9 cellular contexts compared by ENCODE assay signal in the genomic region with DNA sequence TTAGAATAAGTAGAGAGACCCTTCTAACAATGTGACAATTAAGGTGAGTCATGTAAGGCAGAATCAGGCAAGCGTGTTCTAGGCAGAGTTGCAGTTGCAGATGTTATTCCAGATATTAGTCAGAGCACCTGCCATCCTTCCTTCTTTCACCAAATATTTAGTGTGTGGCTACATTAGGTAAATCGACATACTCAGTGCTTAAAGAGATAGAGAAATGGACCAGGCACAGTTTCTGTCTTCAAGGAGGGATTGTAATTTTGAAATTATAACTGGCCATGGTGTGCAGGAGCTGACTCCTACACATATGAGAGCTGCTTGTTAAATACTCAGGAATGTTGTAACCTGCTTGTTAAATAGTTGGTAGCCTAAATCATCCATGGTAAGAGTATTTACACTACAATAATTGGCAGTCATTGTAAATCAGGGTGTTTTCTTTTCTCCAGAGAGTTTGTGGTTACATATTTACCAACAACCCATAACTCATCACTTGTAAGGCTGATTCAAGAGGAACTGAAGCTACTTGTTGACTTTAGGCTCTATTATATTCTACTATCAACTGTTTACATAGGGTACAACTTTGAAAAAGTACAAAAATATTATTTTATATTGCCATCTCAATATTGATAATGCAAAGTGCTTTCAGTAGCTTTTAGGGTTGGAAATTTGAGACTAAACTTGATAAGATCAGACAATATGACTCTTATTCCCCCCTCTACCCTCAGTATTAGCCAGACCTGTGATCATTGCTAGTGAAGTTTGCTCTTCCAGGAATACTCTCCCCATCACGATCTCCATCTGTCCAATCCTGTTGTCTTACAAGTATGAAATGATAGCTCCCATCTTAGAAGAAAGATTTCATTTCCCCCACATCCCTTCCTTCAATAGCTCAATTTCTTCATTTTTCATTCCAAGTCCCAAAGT.
A peak's percentile ranks its signal among the peaks of the same experiment; 100 is the strongest.
DNase-seq lines count a peak whose midpoint lies in the region; ATAC-seq and TF ChIP-seq lines count a peak whose summit lies in the region.
"Had no signal": no experiment of that assay in that cellular context is flagged by ENCODE, and none has a peak within 500 bp of the region (broad histone marks: within the 10 kb centered on the region; RNA-seq: fewer than 3 reads in every experiment).

No MANE protein-coding gene starts in this region.

- H3K27ac ChIP-seq in RWPE2 (ENCODE audit: poor library complexity, severe bottlenecking) (peak overlapping the region; percentile 43), hepatocyte (no peak overlapping the region), testis (no peak overlapping the region), ascending aorta (no peak overlapping the region)

- DNase-seq in DMS53 treated with DMSO at 0.1 percent for 48 hours (lab: John Stamatoyannopoulos, UW; ENCODE audit: unreplicated experiment) (peak; percentile 94), RWPE2 (ENCODE audit: low spot score) (no peak), hepatocyte (ENCODE audit: low spot score) (no peak), testis (no peak), NCI-H2081 (lab: John Stamatoyannopoulos, UW) (no peak), ascending aorta (ENCODE audit: low spot score in 2 of 2) (no peak)
- DNase-seq: NCI-H1105 had no signal

- 78% methylated on average over 3 of the region's 3 CpGs for WGBS in hepatocyte (ENCODE audit: low lambda C conversion rate, missing lambda C conversion rate)
- WGBS in testis, 2 donors: 80 to 85% methylated on average over 3 of the region's 3 CpGs

- no peaks in the 10 kb centered on the region for H3K79me2 ChIP-seq in hepatocyte

- no peak overlapping the region for H2AFZ ChIP-seq in hepatocyte

- no peak overlapping the region for H3K4me2 ChIP-seq in hepatocyte

- H3K4me3 ChIP-seq in RWPE2 (ENCODE audit: severe bottlenecking) (no peak overlapping the region), hepatocyte (no peak overlapping the region), testis (no peak overlapping the region), ascending aorta (no peak overlapping the region)

- TF ChIP-seq CTCF in RWPE2 (IDR thresholded peaks at IDR 0.05; ENCODE audit: poor library complexity, severe bottlenecking): no peak
- no peak for TF ChIP-seq CTCF in hepatocyte (IDR thresholded peaks at IDR 0.05; ENCODE audit: poor library complexity)
- no peak for TF ChIP-seq CTCF in testis (IDR thresholded peaks at IDR 0.05)
- TF ChIP-seq CTCF in ascending aorta (IDR thresholded peaks at IDR 0.05): no peak

- H3K9me2 ChIP-seq in hepatocyte (replicated peaks; ENCODE audit: insufficient read depth): no peaks in the 10 kb centered on the region

- H3K4me1 ChIP-seq in RWPE2 (ENCODE audit: insufficient read depth, poor library complexity, severe bottlenecking) (peaks cover 13% of the 10 kb centered on the region), hepatocyte (ENCODE audit: insufficient read depth) (no peaks in the 10 kb centered on the region), testis (no peaks in the 10 kb centered on the region), ascending aorta (no peaks in the 10 kb centered on the region)

- H4K20me1 ChIP-seq in hepatocyte (ENCODE audit: insufficient read depth, poor library complexity, severe bottlenecking): no peaks in the 10 kb centered on the region

- TF ChIP-seq POLR2A in testis (IDR thresholded peaks at IDR 0.05): no peak

- H3K27me3 ChIP-seq in RWPE2 (ENCODE audit: insufficient read depth, poor library complexity, severe bottlenecking) (no peaks in the 10 kb centered on the region), hepatocyte (no peaks in the 10 kb centered on the region), testis (no peaks in the 10 kb centered on the region), ascending aorta (no peaks in the 10 kb centered on the region)

- no peaks in the 10 kb centered on the region for H3K9me3 ChIP-seq in RWPE2 (ENCODE audit: severe bottlenecking)
- H3K9me3 ChIP-seq in hepatocyte (ENCODE audit: low read depth): no peaks in the 10 kb centered on the region
- no peaks in the 10 kb centered on the region for H3K9me3 ChIP-seq in testis
- no peaks in the 10 kb centered on the region for H3K9me3 ChIP-seq in ascending aorta

- intact Hi-C loops in testis (cut with DNase I; ENCODE audit: low total_unique reads): no loop called here
- intact Hi-C loops in ascending aorta (cut with DNase I): no loop called here

- no peaks in the 10 kb centered on the region for H3K36me3 ChIP-seq in RWPE2 (ENCODE audit: low read depth)
- H3K36me3 ChIP-seq in hepatocyte (replicated peaks; ENCODE audit: insufficient read depth, low read depth): no peaks in the 10 kb centered on the region
- no peaks in the 10 kb centered on the region for H3K36me3 ChIP-seq in testis (ENCODE audit: low read depth, missing control alignments)
- H3K36me3 ChIP-seq in ascending aorta: no peaks in the 10 kb centered on the region

- peak; percentile 90 for ATAC-seq in GM19372 (IDR thresholded peaks at IDR 0.05; ENCODE audit: low read depth, unreplicated experiment)
- ATAC-seq in HG03025 (IDR thresholded peaks at IDR 0.05; ENCODE audit: low FRiP score, unreplicated experiment): peak; percentile 98
- peak; percentile 86 for ATAC-seq in RWPE2 (ENCODE audit: low read depth)
